4 cellular contexts compared by ENCODE assay signal in genomic region chr18:40974448-40974847, GRCh38.
"Had no signal": no experiment of that assay in that cellular context is flagged by ENCODE, and none has a peak within 500 bp of the region (broad histone marks: within the 10 kb centered on the region; RNA-seq: fewer than 3 reads in every experiment).

No MANE protein-coding gene starts in this region.

- H3K4me3 ChIP-seq: GM23248, GM23338, HAP-1 had no signal

- H3K9me3 ChIP-seq: HAP-1 had no signal

- ATAC-seq: GM23338, HCT116 had no signal

- H3K36me3 ChIP-seq: HAP-1 had no signal

- H3K27ac ChIP-seq: GM23248 had no signal
